Comparison of ENCODE assay signal across 30 cellular contexts in the genomic region with DNA sequence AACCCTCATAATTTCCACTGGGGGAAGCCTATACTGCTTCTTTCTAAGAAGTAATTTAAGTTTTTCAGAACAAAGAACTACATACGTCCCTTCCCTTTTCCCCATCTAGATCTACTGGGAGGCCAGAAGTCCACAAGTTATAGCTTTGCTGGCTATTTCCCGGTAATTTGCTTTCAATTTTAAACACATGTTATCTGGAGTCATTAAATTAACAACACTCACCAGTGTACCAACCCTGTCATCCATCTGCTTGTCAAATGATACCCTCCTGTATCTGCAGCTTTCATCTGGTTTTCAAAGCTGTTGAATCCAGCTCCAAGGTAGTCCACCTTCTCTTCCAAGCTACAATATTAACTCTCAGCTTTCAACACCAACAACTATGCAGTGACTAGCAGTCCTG.
"Had no signal": no experiment of that assay in that cellular context is flagged by ENCODE, and none has a peak within 500 bp of the region (broad histone marks: within the 10 kb centered on the region; RNA-seq: fewer than 3 reads in every experiment).

No MANE protein-coding gene starts in this region.

- H3K4me2 ChIP-seq: smooth muscle cell had no signal

- FAIRE-seq: pancreas had no signal

- H3K4me3 ChIP-seq: pancreas, prostate gland, right lobe of liver, sigmoid colon, smooth muscle cell, spleen, suprapubic skin, testis, tibial artery, transverse colon, upper lobe of right lung, uterus had no signal

- H3K36me3 ChIP-seq: neutrophil, pancreas, prostate gland, right lobe of liver, sigmoid colon, spleen, suprapubic skin, tibial artery, transverse colon, upper lobe of right lung, uterus had no signal

- H3K27ac ChIP-seq: neutrophil, pancreas, prostate gland, right lobe of liver, sigmoid colon, spleen, suprapubic skin, testis, tibial artery, upper lobe of right lung, uterus had no signal

- H3K36me3 Mint-ChIP-seq: naive thymus-derived CD8-positive, alpha-beta T cell; natural killer cell treated with Interleukin-12 subunit alpha and Interleukin-12 subunit beta and Interleukin-15 and Interleukin-18, amount 100 ng/mL, for 72 hours; stimulated activated memory B cell treated with anti-CD40 and anti-IgM and Interleukin-4, amounts not matched to agents 10 μg/mL and 1 μg/mL and 100 μg/mL, for 72 hours; type B pancreatic cell had no signal

- H3K4me1 Mint-ChIP-seq: naive thymus-derived CD8-positive, alpha-beta T cell; neural crest cell; stimulated activated memory B cell treated with anti-CD40 and anti-IgM and Interleukin-4, amounts not matched to agents 10 μg/mL and 1 μg/mL and 100 μg/mL, for 72 hours; stimulated activated naive CD8-positive, alpha-beta T cell treated with anti-CD3 and anti-CD28 coated beads, Interleukin-15, amount 100 ng/mL, for 72 hours had no signal

- ATAC-seq: naive thymus-derived CD8-positive, alpha-beta T cell; natural killer cell treated with Interleukin-12 subunit alpha and Interleukin-12 subunit beta and Interleukin-15 and Interleukin-18, amount 100 ng/mL, for 72 hours; pancreas; right cardiac atrium; right lobe of liver; stimulated activated memory B cell treated with anti-CD40 and anti-IgM and Interleukin-4, amounts not matched to agents 10 μg/mL and 1 μg/mL and 100 μg/mL, for 72 hours; stimulated activated naive CD8-positive, alpha-beta T cell treated with anti-CD3 and anti-CD28 coated beads, Interleukin-15, amount 100 ng/mL, for 72 hours; stimulated activated naive CD8-positive, alpha-beta T cell treated with anti-CD3 and anti-CD28 coated beads, Interleukin-15, Interleukin-2, amounts not matched to agents 100 U/mL and 50 U/mL, for 24 hours; upper lobe of right lung had no signal

- H3K27ac Mint-ChIP-seq: naive thymus-derived CD8-positive, alpha-beta T cell; natural killer cell treated with Interleukin-12 subunit alpha and Interleukin-12 subunit beta and Interleukin-15 and Interleukin-18, amount 100 ng/mL, for 72 hours; nephron progenitor cell; stimulated activated memory B cell treated with anti-CD40 and anti-IgM and Interleukin-4, amounts not matched to agents 10 μg/mL and 1 μg/mL and 100 μg/mL, for 72 hours; stimulated activated naive CD8-positive, alpha-beta T cell treated with anti-CD3 and anti-CD28 coated beads, Interleukin-15, amount 100 ng/mL, for 72 hours; type B pancreatic cell had no signal

- H3K9me3 ChIP-seq: neutrophil, pancreas, prostate gland, right lobe of liver, sigmoid colon, spleen, suprapubic skin, testis, tibial artery, transverse colon, upper lobe of right lung, uterus had no signal

- DNase-seq: naive thymus-derived CD8-positive, alpha-beta T cell; nephron progenitor cell; nucleus accumbens; pancreas; right cardiac atrium; right lobe of liver; sigmoid colon; spleen; stimulated activated CD4-positive, alpha-beta T cell treated with anti-CD3 and anti-CD28 coated beads, Interleukin-12 subunit alpha, Interleukin-12 subunit beta, amount 100 ng/mL, for 4 hours; stimulated activated CD4-positive, alpha-beta T cell treated with anti-CD3 and anti-CD28 coated beads, Interleukin-1b, Interleukin-23, amount 100 ng/mL, for 48 hours; stimulated activated CD4-positive, alpha-beta T cell treated with anti-CD3 and anti-CD28 coated beads, Interleukin-4, amount 100 ng/mL, for 1 hour; stimulated activated CD4-positive, alpha-beta T cell treated with anti-CD3 and anti-CD28 coated beads, Interleukin-4, amount 100 ng/mL, for 4 hours; stimulated activated CD8-positive, alpha-beta memory T cell treated with anti-CD3 and anti-CD28 coated beads, Interleukin-4, amount 100 ng/mL, for 48 hours; stimulated activated naive CD4-positive, alpha-beta T cell; stimulated activated naive CD8-positive, alpha-beta T cell treated with anti-CD3 and anti-CD28 coated beads, Interleukin-15, amount 100 ng/mL, for 72 hours; stimulated activated naive CD8-positive, alpha-beta T cell treated with anti-CD3 and anti-CD28 coated beads, Interleukin-15, Interleukin-2, amounts not matched to agents 100 U/mL and 50 U/mL, for 24 hours; substantia nigra; testis; tibial artery; transverse colon; upper lobe of right lung; uterus had no signal

- H3K9me3 Mint-ChIP-seq: naive thymus-derived CD8-positive, alpha-beta T cell; natural killer cell treated with Interleukin-12 subunit alpha and Interleukin-12 subunit beta and Interleukin-15 and Interleukin-18, amount 100 ng/mL, for 72 hours; stimulated activated memory B cell treated with anti-CD40 and anti-IgM and Interleukin-4, amounts not matched to agents 10 μg/mL and 1 μg/mL and 100 μg/mL, for 72 hours; stimulated activated naive CD8-positive, alpha-beta T cell treated with anti-CD3 and anti-CD28 coated beads, Interleukin-15, amount 100 ng/mL, for 72 hours had no signal

- H3K4me1 ChIP-seq: pancreas, prostate gland, right lobe of liver, sigmoid colon, spleen, suprapubic skin, testis, tibial artery, upper lobe of right lung, uterus had no signal

- H3K27me3 ChIP-seq: neutrophil, pancreas, right lobe of liver, sigmoid colon, spleen, suprapubic skin, testis, tibial artery, transverse colon, upper lobe of right lung, uterus had no signal

- H3K27me3 Mint-ChIP-seq: natural killer cell treated with Interleukin-12 subunit alpha and Interleukin-12 subunit beta and Interleukin-15 and Interleukin-18, amount 100 ng/mL, for 72 hours; stimulated activated memory B cell treated with anti-CD40 and anti-IgM and Interleukin-4, amounts not matched to agents 10 μg/mL and 1 μg/mL and 100 μg/mL, for 72 hours; stimulated activated naive CD8-positive, alpha-beta T cell treated with anti-CD3 and anti-CD28 coated beads, Interleukin-15, amount 100 ng/mL, for 72 hours; type B pancreatic cell had no signal

- H3K4me3 Mint-ChIP-seq: naive thymus-derived CD8-positive, alpha-beta T cell; natural killer cell treated with Interleukin-12 subunit alpha and Interleukin-12 subunit beta and Interleukin-15 and Interleukin-18, amount 100 ng/mL, for 72 hours; nephron progenitor cell; neural crest cell; stimulated activated memory B cell treated with anti-CD40 and anti-IgM and Interleukin-4, amounts not matched to agents 10 μg/mL and 1 μg/mL and 100 μg/mL, for 72 hours; stimulated activated naive CD8-positive, alpha-beta T cell treated with anti-CD3 and anti-CD28 coated beads, Interleukin-15, amount 100 ng/mL, for 72 hours; type B pancreatic cell had no signal
